ENCODE assay signal across 10 cellular contexts in genomic region chr22:35377735-35378134, GRCh38. TPM values are rescaled to one million over a fixed set of nuclear protein-coding genes. Genes with fewer than 3 reads are reported as not detected.
DNase-seq lines count a peak whose midpoint lies in the region; ATAC-seq and TF ChIP-seq lines count a peak whose summit lies in the region.
"Had no signal": no experiment of that assay in that cellular context is flagged by ENCODE, and none has a peak within 500 bp of the region (broad histone marks: within the 10 kb centered on the region; RNA-seq: fewer than 3 reads in every experiment).

No MANE protein-coding gene starts in this region.

- POLR2A ChIA-PET in activated naive CD8-positive, alpha-beta T cell treated with anti-CD3 and anti-CD28 coated beads, Interleukin-2, amount 10 ng/mL, durations not matched to agents 7 days and 5 days (lab: Charles Lee): no interaction called here

- H3K27ac ChIP-seq in ascending aorta (peak overlapping the region; percentile 70 to 74), mesodermal cell (ENCODE audit: low read depth, low read length, severe bottlenecking) (peak overlapping the region; percentile 13), upper lobe of left lung (peak overlapping the region; percentile 60 to 89 (median 79))

- H3K9me3 ChIP-seq in ascending aorta (no peaks in the 10 kb centered on the region), mesodermal cell (ENCODE audit: control insufficient read depth, low read length) (no peaks in the 10 kb centered on the region), upper lobe of left lung (no peaks in the 10 kb centered on the region)

- no peak for TF ChIP-seq EP300 in upper lobe of left lung (IDR thresholded peaks at IDR 0.05)

- 50 to 67% methylated on average over 3 of the region's 3 CpGs for WGBS in mesodermal cell (ENCODE audit: insufficient coverage in 2 of 2), 2 experiments
- WGBS in upper lobe of left lung, 2 donors: 68 to 79% methylated on average over 3 of the region's 3 CpGs

- H3K4me3 Mint-ChIP-seq in activated naive CD8-positive, alpha-beta T cell treated with anti-CD3 and anti-CD28 coated beads, Interleukin-2, amount 10 ng/mL, durations not matched to agents 7 days and 5 days: no peak overlapping the region
- H3K4me3 Mint-ChIP-seq in activated naive CD8-positive, alpha-beta T cell treated with anti-CD3 and anti-CD28 coated beads for 36 hours: no peak overlapping the region

- no peaks in the 10 kb centered on the region for H3K9me3 Mint-ChIP-seq in activated naive CD8-positive, alpha-beta T cell treated with anti-CD3 and anti-CD28 coated beads, Interleukin-2, amount 10 ng/mL, durations not matched to agents 7 days and 5 days
- H3K9me3 Mint-ChIP-seq in activated naive CD8-positive, alpha-beta T cell treated with anti-CD3 and anti-CD28 coated beads for 36 hours: no peaks in the 10 kb centered on the region

- no peak for DNase-seq in activated naive CD8-positive, alpha-beta T cell treated with anti-CD3 and anti-CD28 coated beads, Interleukin-2, amount 10 ng/mL, durations not matched to agents 7 days and 5 days
- no peak for DNase-seq in activated naive CD8-positive, alpha-beta T cell treated with anti-CD3 and anti-CD28 coated beads for 36 hours
- DNase-seq in ascending aorta (ENCODE audit: low spot score in 2 of 2) (no peak), upper lobe of left lung (peak in 1 of 2 donors; percentile 51), HT-29 (ENCODE audit: low spot score) (no peak)
- DNase-seq: NCI-H2227 treated with DMSO at 0.1 percent for 48 hours had no signal

- no peaks in the 10 kb centered on the region for H3K36me3 ChIP-seq in ascending aorta
- no peaks in the 10 kb centered on the region for H3K36me3 ChIP-seq in mesodermal cell (ENCODE audit: control insufficient read depth, insufficient read depth, low read length)
- no peaks in the 10 kb centered on the region for H3K36me3 ChIP-seq in upper lobe of left lung

- H3K4me1 Mint-ChIP-seq in activated naive CD8-positive, alpha-beta T cell treated with anti-CD3 and anti-CD28 coated beads, Interleukin-2, amount 10 ng/mL, durations not matched to agents 7 days and 5 days: peaks cover 14% of the 10 kb centered on the region
- H3K4me1 Mint-ChIP-seq in activated naive CD8-positive, alpha-beta T cell treated with anti-CD3 and anti-CD28 coated beads for 36 hours: peaks cover 18% of the 10 kb centered on the region

- no peaks in the 10 kb centered on the region for H3K36me3 Mint-ChIP-seq in activated naive CD8-positive, alpha-beta T cell treated with anti-CD3 and anti-CD28 coated beads, Interleukin-2, amount 10 ng/mL, durations not matched to agents 7 days and 5 days
- no peaks in the 10 kb centered on the region for H3K36me3 Mint-ChIP-seq in activated naive CD8-positive, alpha-beta T cell treated with anti-CD3 and anti-CD28 coated beads for 36 hours

- intact Hi-C loops in ascending aorta (cut with DNase I): no loop called here

- H3K4me3 ChIP-seq in ascending aorta (no peak overlapping the region), mesodermal cell (ENCODE audit: extremely low read depth, insufficient read depth, low read length, poor library complexity, severe bottlenecking) (no peak overlapping the region), upper lobe of left lung (no peak overlapping the region)
- H3K4me3 ChIP-seq: lung had no signal

- ATAC-seq in activated naive CD8-positive, alpha-beta T cell treated with anti-CD3 and anti-CD28 coated beads, Interleukin-2, amount 10 ng/mL, durations not matched to agents 7 days and 5 days (ENCODE audit: low read depth): no peak
- ATAC-seq in upper lobe of left lung (ENCODE audit: low FRiP score in 2 of 2) (no peak), GM18511 (IDR thresholded peaks at IDR 0.05; ENCODE audit: unreplicated experiment) (no peak), GM21423 (IDR thresholded peaks at IDR 0.05; ENCODE audit: unreplicated experiment) (no peak)

- H3K27me3 ChIP-seq in ascending aorta (no peaks in the 10 kb centered on the region), upper lobe of left lung (no peaks in the 10 kb centered on the region)

- H3K4me1 ChIP-seq in ascending aorta (peaks cover 5 to 29% of the 10 kb centered on the region in 2 donors), mesodermal cell (ENCODE audit: control insufficient read depth, insufficient read depth, low read length, poor library complexity, severe bottlenecking) (peaks cover 26% of the 10 kb centered on the region), upper lobe of left lung (peaks cover 19 to 45% (median 28%) of the 10 kb centered on the region in 4 donors)

- TF ChIP-seq POLR2A in upper lobe of left lung (IDR thresholded peaks at IDR 0.05): no peak

- peak overlapping the region; percentile 37 for H3K27ac Mint-ChIP-seq in activated naive CD8-positive, alpha-beta T cell treated with anti-CD3 and anti-CD28 coated beads, Interleukin-2, amount 10 ng/mL, durations not matched to agents 7 days and 5 days
- H3K27ac Mint-ChIP-seq in activated naive CD8-positive, alpha-beta T cell treated with anti-CD3 and anti-CD28 coated beads for 36 hours: no peak overlapping the region

- peaks cover 34% of the 10 kb centered on the region for H3K27me3 Mint-ChIP-seq in activated naive CD8-positive, alpha-beta T cell treated with anti-CD3 and anti-CD28 coated beads, Interleukin-2, amount 10 ng/mL, durations not matched to agents 7 days and 5 days
- H3K27me3 Mint-ChIP-seq in activated naive CD8-positive, alpha-beta T cell treated with anti-CD3 and anti-CD28 coated beads for 36 hours: peaks cover 28% of the 10 kb centered on the region

- TF ChIP-seq CTCF in ascending aorta (IDR thresholded peaks at IDR 0.05): no peak
- TF ChIP-seq CTCF in upper lobe of left lung (IDR thresholded peaks at IDR 0.05): no peak

RNA-seq across cellular contexts. Expression of gene HMOX1, which starts 3.2 kb away (rescaled TPM):
- 1 to 10 TPM; 5.2 to 7.3 TPM for total RNA-seq in activated naive CD8-positive, alpha-beta T cell treated with anti-CD3 and anti-CD28 coated beads, Interleukin-2, amount 10 ng/mL, durations not matched to agents 7 days and 5 days
- total RNA-seq in activated naive CD8-positive, alpha-beta T cell treated with anti-CD3 and anti-CD28 coated beads for 36 hours: under 1 TPM; 0.26 to 0.39 TPM
- total RNA-seq in ascending aorta: 27.1 TPM
- polyA plus RNA-seq in mesodermal cell (2013, experiment 1 of 2): 8.6 TPM
- 5.9 TPM for polyA plus RNA-seq in mesodermal cell (2013, experiment 2 of 2)
- 100 to 1,000 TPM in 1 of 6 donors, 10 to 100 TPM in 5; 22.0 to 306 (median 77.9) TPM for total RNA-seq in upper lobe of left lung
- 14.9 and 21.6 TPM in 2 replicates for total RNA-seq in HT-29 (2014; rRNA removed; shearing (Covaris generic))

RNA-seq across cellular contexts. Expression of gene MCM5, which starts 22.2 kb away (rescaled TPM):
- total RNA-seq in activated naive CD8-positive, alpha-beta T cell treated with anti-CD3 and anti-CD28 coated beads, Interleukin-2, amount 10 ng/mL, durations not matched to agents 7 days and 5 days: 100 to 1,000 TPM; 194 to 221 TPM
- total RNA-seq in activated naive CD8-positive, alpha-beta T cell treated with anti-CD3 and anti-CD28 coated beads for 36 hours: 100 to 1,000 TPM; 342 to 348 TPM
- total RNA-seq in ascending aorta: 31.1 TPM
- polyA plus RNA-seq in mesodermal cell (2013, experiment 1 of 2): 51.8 TPM
- polyA plus RNA-seq in mesodermal cell (2013, experiment 2 of 2): 50.5 TPM
- 10 to 100 TPM in 5 of 6 donors, 1 to 10 TPM in 1; 9.8 to 34.4 (median 20.2) TPM for total RNA-seq in upper lobe of left lung
- 154 and 155 TPM in 2 replicates for total RNA-seq in HT-29 (2014; rRNA removed; shearing (Covaris generic))

Comparison
In these comparisons a context has a peak if more than half of its experiments do, and no peak if none do; other contexts are left out.
1. RNA of gene HMOX1, which starts 3.2 kb away (total RNA-seq): 22.0 to 306 TPM in upper lobe of left lung, 27.1 TPM in ascending aorta (single experiment), 14.9 to 21.6 TPM in HT-29 and 5.2 to 7.3 TPM in activated naive CD8-positive, alpha-beta T cell treated with anti-CD3 and anti-CD28 coated beads, Interleukin-2, amount 10 ng/mL, durations not matched to agents 7 days and 5 days; 0.26 to 0.39 TPM in activated naive CD8-positive, alpha-beta T cell treated with anti-CD3 and anti-CD28 coated beads for 36 hours; every median in the first group is over 4 times any median in the second.
2. H3K27ac ChIP-seq: peak in every context shown above with its lines; median percentile 79 in upper lobe of left lung; 72 in ascending aorta; 13 in mesodermal cell.